In the genomic region with DNA sequence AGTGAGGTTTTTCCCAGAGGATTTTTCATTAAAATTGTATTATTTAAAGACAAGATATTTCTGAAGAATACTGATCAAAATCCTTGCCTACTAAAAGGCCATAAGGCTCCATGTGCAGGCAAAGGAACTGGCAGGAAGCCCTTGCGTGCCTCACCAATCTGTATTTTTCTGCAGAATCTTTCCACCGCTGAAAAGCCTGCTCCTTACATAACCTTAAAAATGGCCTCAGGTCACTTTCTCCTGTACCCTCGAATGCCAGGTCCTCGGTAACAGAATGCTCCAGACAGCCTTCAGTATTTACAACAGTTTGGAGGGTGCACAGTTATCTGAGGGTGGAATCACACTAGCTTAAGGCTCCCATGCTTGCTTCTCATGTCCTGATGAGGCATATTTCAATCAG, we compare ENCODE assay signal across 30 cellular contexts. TPM values are rescaled to one million over a fixed set of nuclear protein-coding genes. Genes with fewer than 3 reads are reported as not detected.
"Had no signal": no experiment of that assay in that cellular context is flagged by ENCODE, and none has a peak within 500 bp of the region (broad histone marks: within the 10 kb centered on the region; RNA-seq: fewer than 3 reads in every experiment).

No MANE protein-coding gene starts in this region.

- ATAC-seq: activated CD8-positive, alpha-beta memory T cell treated with anti-CD3 and anti-CD28 coated beads, Interleukin-2, amount 10 ng/mL, durations not matched to agents 7 days and 5 days; activated CD8-positive, alpha-beta T cell treated with anti-CD3 and anti-CD28 coated beads, Interleukin-2, amount 10 ng/mL, durations not matched to agents 7 days and 5 days; activated naive CD8-positive, alpha-beta T cell treated with anti-CD3 and anti-CD28 coated beads, Interleukin-2, amount 50 U/mL, for 24 hours had no signal

- DNase-seq: activated B cell treated with CpG ODN at 0.5 μM for 24 hours; activated CD4-positive, alpha-beta memory T cell treated with anti-CD3 and anti-CD28 coated beads, Interleukin-2, amount 10 ng/mL, durations not matched to agents 7 days and 5 days; activated CD4-positive, alpha-beta T cell treated with anti-CD3 and anti-CD28 coated beads for 4 hours; activated CD4-positive, alpha-beta T cell treated with anti-CD3 and anti-CD28 coated beads, Interleukin-2, amount 10 ng/mL, durations not matched to agents 24 days and 14 days; activated CD4-positive, alpha-beta T cell treated with anti-CD3 and anti-CD28 coated beads, Interleukin-2, amount 50 U/mL, for 1 hour; activated CD4-positive, alpha-beta T cell treated with anti-CD3 and anti-CD28 coated beads, Interleukin-2, amount 50 U/mL, for 48 hours; activated CD4-positive, CD25-positive, alpha-beta regulatory T cell treated with anti-CD3 and anti-CD28 coated beads, Interleukin-2, amount 50 U/mL, for 72 hours; activated CD8-positive, alpha-beta memory T cell treated with anti-CD3 and anti-CD28 coated beads for 24 hours; activated CD8-positive, alpha-beta memory T cell treated with anti-CD3 and anti-CD28 coated beads, Interleukin-2, amount 10 ng/mL, durations not matched to agents 7 days and 5 days; activated CD8-positive, alpha-beta memory T cell treated with anti-CD3 and anti-CD28 coated beads, Interleukin-2, amount 50 U/mL, for 48 hours; activated CD8-positive, alpha-beta T cell treated with anti-CD3 and anti-CD28 coated beads, Interleukin-2, amount 10 ng/mL, durations not matched to agents 7 days and 5 days; activated effector memory CD4-positive, alpha-beta T cell treated with Interleukin-2 at 50 U/mL for 16 hours; activated gamma-delta T cell; activated naive CD4-positive, alpha-beta T cell treated with anti-CD3 and anti-CD28 coated beads, Interleukin-2, amount 10 ng/mL, durations not matched to agents 7 days and 5 days; activated naive CD4-positive, alpha-beta T cell treated with Interleukin-2 at 50 U/mL for 16 hours; activated naive CD8-positive, alpha-beta T cell treated with anti-CD3 and anti-CD28 coated beads, Interleukin-2, amount 10 ng/mL, durations not matched to agents 7 days and 5 days; activated naive CD8-positive, alpha-beta T cell treated with anti-CD3 and anti-CD28 coated beads, Interleukin-2, amount 50 U/mL, for 24 hours; activated T-cell treated with anti-CD3 and anti-CD28 coated beads, Interleukin-2, amount 50 U/mL, for 24 hours; activated T-cell treated with anti-CD3 and anti-CD28 coated beads, Interleukin-2, amount 50 U/mL, for 48 hours; amygdala; anterior cingulate cortex; caudate nucleus; T-helper 1 cell; T-helper 2 cell; T-helper 9 cell had no signal

RNA-seq across cellular contexts. Expression of a gene that starts 3.2 kb away (rescaled TPM):
- total RNA-seq: activated B cell treated with CpG ODN at 0.5 μM for 24 hours; activated CD4-positive, alpha-beta memory T cell treated with anti-CD3 and anti-CD28 coated beads, Interleukin-2, amount 10 ng/mL, durations not matched to agents 7 days and 5 days; activated CD4-positive, alpha-beta T cell treated with anti-CD3 and anti-CD28 coated beads, Interleukin-2, amount 10 ng/mL, durations not matched to agents 24 days and 14 days; activated CD8-positive, alpha-beta memory T cell treated with anti-CD3 and anti-CD28 coated beads, Interleukin-2, amount 10 ng/mL, durations not matched to agents 7 days and 5 days; activated CD8-positive, alpha-beta T cell treated with anti-CD3 and anti-CD28 coated beads, Interleukin-2, amount 10 ng/mL, durations not matched to agents 7 days and 5 days; activated naive CD8-positive, alpha-beta T cell treated with anti-CD3 and anti-CD28 coated beads, Interleukin-2, amount 10 ng/mL, durations not matched to agents 7 days and 5 days; activated T-helper 2 cell treated with anti-CD3 and anti-CD28 coated beads, Interferon-gamma antibody, Interleukin-2, Interleukin-4, amounts not matched to agents 10 μg/mL and 5 μg/mL and 100 μg/mL, durations not matched to agents 14 hours and 24 hours and 36 hours; ascending aorta; bronchial epithelial cell; cardiac muscle cell; chondrocyte had no signal

RNA-seq across cellular contexts. Expression of a gene that starts 21.8 kb away (rescaled TPM):
- total RNA-seq: activated B cell treated with CpG ODN at 0.5 μM for 24 hours; activated CD4-positive, alpha-beta memory T cell treated with anti-CD3 and anti-CD28 coated beads, Interleukin-2, amount 10 ng/mL, durations not matched to agents 7 days and 5 days; activated CD4-positive, alpha-beta T cell treated with anti-CD3 and anti-CD28 coated beads, Interleukin-2, amount 10 ng/mL, durations not matched to agents 24 days and 14 days; activated CD8-positive, alpha-beta memory T cell treated with anti-CD3 and anti-CD28 coated beads, Interleukin-2, amount 10 ng/mL, durations not matched to agents 7 days and 5 days; activated CD8-positive, alpha-beta T cell treated with anti-CD3 and anti-CD28 coated beads, Interleukin-2, amount 10 ng/mL, durations not matched to agents 7 days and 5 days; activated naive CD8-positive, alpha-beta T cell treated with anti-CD3 and anti-CD28 coated beads, Interleukin-2, amount 10 ng/mL, durations not matched to agents 7 days and 5 days; activated T-helper 2 cell treated with anti-CD3 and anti-CD28 coated beads, Interferon-gamma antibody, Interleukin-2, Interleukin-4, amounts not matched to agents 10 μg/mL and 5 μg/mL and 100 μg/mL, durations not matched to agents 14 hours and 24 hours and 36 hours; ascending aorta; bronchial epithelial cell; cardiac muscle cell; chondrocyte had no signal
